ENCODE assay signal across 7 cellular contexts in genomic region chr3:10919636-10920035, GRCh38.
"Had no signal": no experiment of that assay in that cellular context is flagged by ENCODE, and none has a peak within 500 bp of the region (broad histone marks: within the 10 kb centered on the region; RNA-seq: fewer than 3 reads in every experiment).

No MANE protein-coding gene starts in this region.

- H2AFZ ChIP-seq: GM23248 had no signal

- ATAC-seq: HCT116 had no signal

- DNase-seq: GM23248, GOT3, H7, HFFc6 had no signal

- H3K36me3 ChIP-seq: HAP-1 had no signal

- H3K4me3 ChIP-seq: GM23248, HAP-1 had no signal

- H3K27ac ChIP-seq: GM23248 had no signal

- H3K9me3 ChIP-seq: HAP-1 had no signal

- H3K4me1 ChIP-seq: HAP-1 had no signal

- H3K9ac ChIP-seq: GM23248 had no signal

- FAIRE-seq: HTR-8/SVneo had no signal
